ENCODE assay signal across 11 cellular contexts in genomic region chr3:159669024-159669476, GRCh38.
DNase-seq lines count a peak whose midpoint lies in the region; ATAC-seq and TF ChIP-seq lines count a peak whose summit lies in the region.
"Had no signal": no experiment of that assay in that cellular context is flagged by ENCODE, and none has a peak within 500 bp of the region (broad histone marks: within the 10 kb centered on the region; RNA-seq: fewer than 3 reads in every experiment).

No MANE protein-coding gene starts in this region.

- H3K4me2 ChIP-seq in smooth muscle cell, result peak overlapping the region; percentile 62

- POLR2A ChIA-PET in HEK293 (lab: Yijun Ruan, JAX), result no interaction called here

- H3K27ac ChIP-seq in HEK293 (ENCODE audit: extremely low read depth, low read depth, low read length), result peak overlapping the region; percentile 80; the same call in 1 of the 2 replicates
- H3K27ac ChIP-seq in angular gyrus (ENCODE audit: low read depth, low read length), result peak overlapping the region; percentile 2
- H3K27ac ChIP-seq in smooth muscle cell (ENCODE audit: low read depth), result peak overlapping the region; percentile 93
- H3K27ac ChIP-seq: colonic mucosa had no signal

- H2AFZ ChIP-seq in smooth muscle cell (ENCODE audit: low read depth), result peak overlapping the region; percentile 84

- H3K36me3 ChIP-seq in HEK293 (ENCODE audit: control insufficient read depth in 2 of 2, insufficient read depth in 1 of 2, low read length in 2 of 2) (no peaks in the 10 kb centered on the region), kidney epithelial cell (ENCODE audit: control insufficient read depth, insufficient read depth, low read length) (no peaks in the 10 kb centered on the region), smooth muscle cell (ENCODE audit: low read depth) (no peaks in the 10 kb centered on the region)
- H3K36me3 ChIP-seq: colonic mucosa had no signal

- H3F3A ChIP-seq in smooth muscle cell (ENCODE audit: low read depth), result peaks cover 16% of the 10 kb centered on the region

- ATAC-seq in HG03280 (IDR thresholded peaks at IDR 0.05; ENCODE audit: unreplicated experiment), result no peak
- ATAC-seq: activated T-helper 17 cell treated with anti-CD3 and anti-CD28 coated beads, Interleukin-2, amount 50 U/mL, for 72 hours had no signal

- DNase-seq in kidney epithelial cell (ENCODE audit: low read depth) (peak; percentile 70), smooth muscle cell (lab: John Stamatoyannopoulos, UW; ENCODE audit: unreplicated experiment) (no peak), DMS153 (lab: John Stamatoyannopoulos, UW) (no peak), NCI-H128 (lab: John Stamatoyannopoulos, UW; ENCODE audit: unreplicated experiment) (no peak)
- DNase-seq: colonic mucosa; NCI-H510A treated with DMSO at 0.1 percent for 48 hours; stimulated activated CD4-positive, alpha-beta T cell treated with anti-CD3 and anti-CD28 coated beads, Interleukin-4, amount 100 ng/mL, for 1 hour had no signal

- no peaks in the 10 kb centered on the region for H4K20me1 ChIP-seq in smooth muscle cell (ENCODE audit: low read depth)

- H3K4me3 ChIP-seq in HEK293 (ENCODE audit: low read depth, low read length) (no peak overlapping the region), kidney epithelial cell (ENCODE audit: low read depth, low read length) (no peak overlapping the region), smooth muscle cell (no peak overlapping the region)
- H3K4me3 ChIP-seq: colonic mucosa had no signal

- WGBS in smooth muscle cell (ENCODE audit: low lambda C conversion rate), result 34% methylated on average over 8 of the region's 8 CpGs

- H3K79me2 ChIP-seq in smooth muscle cell (ENCODE audit: low read depth), result no peaks in the 10 kb centered on the region

- H3K27me3 ChIP-seq in kidney epithelial cell (ENCODE audit: control insufficient read depth, insufficient read depth, low read length), result no peaks in the 10 kb centered on the region
- H3K27me3 ChIP-seq in smooth muscle cell (ENCODE audit: low read depth), result no peaks in the 10 kb centered on the region
- H3K27me3 ChIP-seq: colonic mucosa had no signal

- peaks cover 19% of the 10 kb centered on the region for H3K4me1 ChIP-seq in HEK293 (ENCODE audit: control insufficient read depth, insufficient read depth, low read length)
- peaks cover 5% of the 10 kb centered on the region for H3K4me1 ChIP-seq in smooth muscle cell (ENCODE audit: low read depth)
- H3K4me1 ChIP-seq: colonic mucosa had no signal

- H3K9me3 ChIP-seq in HEK293 (ENCODE audit: control insufficient read depth, insufficient read depth, low read depth, low read length) (no peaks in the 10 kb centered on the region), smooth muscle cell (replicated peaks; ENCODE audit: low read depth) (no peaks in the 10 kb centered on the region)
- H3K9me3 ChIP-seq: colonic mucosa had no signal

- no peak overlapping the region for H3K9ac ChIP-seq in smooth muscle cell (ENCODE audit: low read depth)

- CTCF ChIA-PET in HEK293 (lab: Yijun Ruan, JAX), result interaction anchor here (0.8 to 2.0 kb wide), 2 partner anchors 28 to 136 kb away, joined by 5 to 7 read pairs; no protein-coding TSS in a partner anchor

- TF ChIP-seq CTCF in HEK293 (tag by site-specific recombination; IDR thresholded peaks at IDR 0.05) (no peak), kidney epithelial cell (IDR thresholded peaks at IDR 0.05; ENCODE audit: insufficient read depth, low read length, poor library complexity, severe bottlenecking) (no peak), smooth muscle cell (IDR thresholded peaks at IDR 0.05; ENCODE audit: borderline replicate concordance, insufficient read depth, poor library complexity, severe bottlenecking) (no peak)

TF ChIP-seq in HEK293, 187 proteins besides CTCF, POLR2A, EP300 and RAD21 (continues in another document):
- TF ChIP-seq ZNF394 (tag by site-specific recombination; IDR thresholded peaks at IDR 0.05; ENCODE audit: borderline replicate concordance), result no peak
- no peak for TF ChIP-seq ZNF449 (tag by site-specific recombination; IDR thresholded peaks at IDR 0.05)
- TF ChIP-seq ZBTB8A (tag by site-specific recombination; IDR thresholded peaks at IDR 0.05), result no peak
- TF ChIP-seq ZNF174 (tag by site-specific recombination; IDR thresholded peaks at IDR 0.05), result no peak
- TF ChIP-seq ZNF175 (tag by site-specific recombination; IDR thresholded peaks at IDR 0.05), result no peak
- peak; percentile 93 for TF ChIP-seq ZNF629 (tag by site-specific recombination; IDR thresholded peaks at IDR 0.05)
- TF ChIP-seq ZNF19 (tag by site-specific recombination; IDR thresholded peaks at IDR 0.05; ENCODE audit: low read depth), result no peak
- no peak for TF ChIP-seq ZNF561 (tag by site-specific recombination; IDR thresholded peaks at IDR 0.05; ENCODE audit: borderline replicate concordance)
- peak; percentile 33; the same call in 1 of the 2 replicates for TF ChIP-seq WT1 (tag by site-specific recombination; IDR thresholded peaks at IDR 0.05)
- 0 out of 2 replicates have a peak, but pooled peaks have one; percentile 23 for TF ChIP-seq ZNF24 (tag by site-specific recombination; IDR thresholded peaks at IDR 0.05)
- TF ChIP-seq ATF2 (tag by site-specific recombination; IDR thresholded peaks at IDR 0.05; ENCODE audit: low read depth), result peak; percentile 86
- TF ChIP-seq ZNF138 (tag by site-specific recombination; IDR thresholded peaks at IDR 0.05; ENCODE audit: borderline replicate concordance), result no peak
- no peak for TF ChIP-seq ZNF488 (tag by site-specific recombination; IDR thresholded peaks at IDR 0.05)
- TF ChIP-seq ZFP3 (tag by site-specific recombination; IDR thresholded peaks at IDR 0.05; ENCODE audit: low read depth), result peak; percentile 22; the same call in 1 of the 2 replicates
- no peak for TF ChIP-seq BCL11A (tag by site-specific recombination; IDR thresholded peaks at IDR 0.05; ENCODE audit: low read depth)
- TF ChIP-seq ZNF112 (tag by site-specific recombination; IDR thresholded peaks at IDR 0.05), result no peak
- TF ChIP-seq ZBTB21 (tag by site-specific recombination; IDR thresholded peaks at IDR 0.05), result peak; percentile 96
- TF ChIP-seq FEZF1 (tag by site-specific recombination; IDR thresholded peaks at IDR 0.05), result 0 out of 2 replicates have a peak, but pooled peaks have one; percentile 34
- TF ChIP-seq ZXDB (tag by site-specific recombination; IDR thresholded peaks at IDR 0.05), result no peak

Comparison
In these comparisons a context has a peak if more than half of its experiments do, and no peak if none do; other contexts are left out.
1. H3K27ac ChIP-seq: peak in every context shown above with its lines; median percentile 93 in smooth muscle cell; 80 in HEK293; 2 in angular gyrus.